ENCODE assay signal across 1 cellular context in genomic region chr12:102978316-102978715, GRCh38.
TF ChIP-seq lines count a peak whose summit lies in the region.

No MANE protein-coding gene starts in this region.

TF ChIP-seq in GM23338, 12 proteins besides CTCF, POLR2A, EP300 and RAD21 (continued from another document):
- no peak for TF ChIP-seq ZNF462 (CRISPR knock-in tag; IDR thresholded peaks at IDR 0.05)
- no peak for TF ChIP-seq REST (IDR thresholded peaks at IDR 0.05; ENCODE audit: unreplicated experiment)
- no peak for TF ChIP-seq ZNF114 (CRISPR knock-in tag; IDR thresholded peaks at IDR 0.05)
- TF ChIP-seq JUNB (IDR thresholded peaks at IDR 0.05; ENCODE audit: unreplicated experiment): no peak
- no peak for TF ChIP-seq EZH2phosphoT487 (IDR thresholded peaks at IDR 0.05; ENCODE audit: unreplicated experiment)
- no peak for TF ChIP-seq EZH2 (IDR thresholded peaks at IDR 0.05; ENCODE audit: low read depth, unreplicated experiment)
- no peak for TF ChIP-seq POLR2AphosphoS5 (IDR thresholded peaks at IDR 0.05; ENCODE audit: low read depth)
- TF ChIP-seq NANOG (IDR thresholded peaks at IDR 0.05; ENCODE audit: borderline replicate concordance): no peak
TF ChIP-seq in GM23338: peak in this region for 0.
